Comparison of ENCODE assay signal across 7 cellular contexts in the genomic region with DNA sequence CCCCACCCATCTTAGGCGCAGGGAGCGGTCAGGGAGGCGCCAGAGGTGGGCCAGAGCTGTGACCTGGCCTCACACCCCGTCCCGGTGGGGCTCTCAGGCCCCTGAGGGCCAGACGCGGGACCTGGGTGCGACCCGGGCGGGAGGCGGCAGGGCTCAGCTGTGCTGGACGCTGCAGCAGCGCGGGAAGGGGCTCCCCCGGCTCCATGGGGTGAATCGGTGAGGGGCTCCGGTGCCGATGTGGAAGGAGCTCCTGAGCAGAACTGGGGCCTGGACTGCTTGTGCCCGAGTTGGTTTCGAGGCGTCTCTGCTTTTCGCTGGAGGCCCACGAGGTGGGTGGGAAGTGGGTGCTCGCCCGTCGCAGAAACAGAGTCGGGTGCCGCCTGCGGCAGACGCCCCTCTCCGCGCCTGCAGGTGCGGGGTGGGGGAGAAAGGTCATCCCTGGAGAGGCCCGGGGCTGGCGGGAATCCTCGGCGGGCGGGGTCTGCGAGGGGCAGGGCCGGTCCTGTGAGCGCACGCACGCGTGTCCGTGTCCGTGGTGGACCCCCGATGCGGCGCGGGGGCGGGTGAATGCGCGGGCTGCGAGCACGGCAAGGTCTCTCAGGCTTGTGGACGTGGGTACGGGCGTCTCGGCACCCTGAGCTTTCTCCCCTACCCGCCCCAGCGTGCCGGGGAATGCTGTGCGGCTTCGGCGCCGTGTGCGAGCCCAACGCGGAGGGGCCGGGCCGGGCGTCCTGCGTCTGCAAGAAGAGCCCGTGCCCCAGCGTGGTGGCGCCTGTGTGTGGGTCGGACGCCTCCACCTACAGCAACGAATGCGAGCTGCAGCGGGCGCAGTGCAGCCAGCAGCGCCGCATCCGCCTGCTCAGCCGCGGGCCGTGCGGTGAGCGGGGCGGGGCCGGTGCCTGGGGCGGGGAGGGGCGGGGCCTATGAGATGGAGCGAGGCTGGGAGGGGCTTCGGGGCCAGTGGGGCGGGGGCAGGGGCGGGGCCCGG. TPM values are rescaled to one million over a fixed set of nuclear protein-coding genes. Genes with fewer than 3 reads are reported as not detected.
DNase-seq lines count a peak whose midpoint lies in the region; ATAC-seq and TF ChIP-seq lines count a peak whose summit lies in the region.

No MANE protein-coding gene starts in this region.

- H3K4me3 Mint-ChIP-seq in activated B cell treated with CpG ODN at 0.5 μM for 24 hours = peak overlapping the region; percentile 71

- peak; percentile 47 for ATAC-seq in GM18505 (IDR thresholded peaks at IDR 0.05; ENCODE audit: unreplicated experiment)
- ATAC-seq in activated B cell treated with CpG ODN at 0.5 μM for 24 hours (ENCODE audit: low read depth) = peak; percentile 77

- peak; percentile 92 for DNase-seq in Karpas-422
- DNase-seq in activated B cell treated with CpG ODN at 0.5 μM for 24 hours = peak; percentile 58
- DNase-seq in breast epithelium (ENCODE audit: low spot score in 2 of 2) = peak; percentile 41 to 74
- DNase-seq in inferior parietal cortex (ENCODE audit: extremely low spot score) = peak; percentile 45
- DNase-seq in stimulated activated CD4-positive, alpha-beta T cell treated with anti-CD3 and anti-CD28 coated beads, Interleukin-15, amount 100 ng/mL, for 48 hours (ENCODE audit: low read depth in 2 of 2) = peak; percentile 59 to 73
- no peak for DNase-seq in WERI-Rb-1

- POLR2A ChIA-PET in activated B cell treated with CpG ODN at 0.5 μM for 24 hours (lab: Charles Lee) = interaction anchor here (0.6 to 6.4 kb wide), 10 partner anchors 15 to 308 kb away, joined by 3 to 99 read pairs (median 3); a partner anchor contains a TSS

- H3K27me3 ChIP-seq in Karpas-422 (ENCODE audit: low read length) = no peaks in the 10 kb centered on the region
- H3K27me3 ChIP-seq in breast epithelium = no peaks in the 10 kb centered on the region
- H3K27me3 ChIP-seq in WERI-Rb-1 (ENCODE audit: insufficient read depth, low read depth, severe bottlenecking) = no peaks in the 10 kb centered on the region

- H3K36me3 Mint-ChIP-seq in activated B cell treated with CpG ODN at 0.5 μM for 24 hours (ENCODE audit: low read depth) = no peaks in the 10 kb centered on the region

- no peaks in the 10 kb centered on the region for H3K79me2 ChIP-seq in Karpas-422 (ENCODE audit: low read length)

- intact Hi-C loops in activated B cell treated with CpG ODN at 0.5 μM for 24 hours (cut with micrococcal nuclease) (loop anchor here (1.0 kb wide), 2 partner anchors 19 to 24 kb away; no protein-coding TSS in a partner anchor), breast epithelium (cut with DNase I; ENCODE audit: low total_unique reads) (no loop called here)

- H3K9me2 ChIP-seq in Karpas-422 (replicated peaks; ENCODE audit: insufficient read depth, low read length) = no peaks in the 10 kb centered on the region

- TF ChIP-seq CTCF in activated B cell treated with CpG ODN at 0.5 μM for 24 hours (IDR thresholded peaks at IDR 0.05) (no peak), breast epithelium (IDR thresholded peaks at IDR 0.05) (no peak), WERI-Rb-1 (IDR thresholded peaks at IDR 0.05; ENCODE audit: low read depth, low read length) (no peak)

- no peak overlapping the region for H3K27ac ChIP-seq in Karpas-422 (ENCODE audit: low read length)
- H3K27ac ChIP-seq in breast epithelium = no peak overlapping the region
- H3K27ac ChIP-seq in WERI-Rb-1 = no peak overlapping the region

- H3K9me3 Mint-ChIP-seq in activated B cell treated with CpG ODN at 0.5 μM for 24 hours = no peaks in the 10 kb centered on the region

- H3K27ac Mint-ChIP-seq in activated B cell treated with CpG ODN at 0.5 μM for 24 hours = peak overlapping the region; percentile 18

- TF ChIP-seq POLR2A in GM18505 (IDR thresholded peaks at IDR 0.05; ENCODE audit: borderline replicate concordance, extremely low read depth, insufficient read depth, insufficient read length) = no peak
- no peak for TF ChIP-seq POLR2A in breast epithelium (IDR thresholded peaks at IDR 0.05)

- peaks cover 28% of the 10 kb centered on the region for H3K4me1 Mint-ChIP-seq in activated B cell treated with CpG ODN at 0.5 μM for 24 hours

- H2AFZ ChIP-seq in Karpas-422 (ENCODE audit: low read length) = no peak overlapping the region

- peaks cover 9% of the 10 kb centered on the region for H3K27me3 Mint-ChIP-seq in activated B cell treated with CpG ODN at 0.5 μM for 24 hours

- H3K4me3 ChIP-seq in Karpas-422 (ENCODE audit: low read length) (no peak overlapping the region), breast epithelium (peak overlapping the region; percentile 35 to 66 (median 44)), WERI-Rb-1 (ENCODE audit: low read depth, low read length) (no peak overlapping the region)

- peaks cover 39% of the 10 kb centered on the region; the same call in 1 of the 2 replicates for H4K20me1 ChIP-seq in Karpas-422 (ENCODE audit: insufficient read depth, low read depth, low read length)

- H3K9me3 ChIP-seq in Karpas-422 (ENCODE audit: low read length) (no peaks in the 10 kb centered on the region), breast epithelium (no peaks in the 10 kb centered on the region), WERI-Rb-1 (ENCODE audit: severe bottlenecking) (peaks cover 3% of the 10 kb centered on the region)

- H3K9ac ChIP-seq in Karpas-422 (ENCODE audit: low read length) = no peak overlapping the region

- CTCF ChIA-PET in activated B cell treated with CpG ODN at 0.5 μM for 24 hours (lab: Charles Lee) = interaction anchor here (0.8 to 1.3 kb wide), 6 partner anchors 19 to 251 kb away, joined by 3 to 6 read pairs (median 4); no protein-coding TSS in a partner anchor

- H3K4me1 ChIP-seq in Karpas-422 (ENCODE audit: low read length) (peaks cover 5% of the 10 kb centered on the region), breast epithelium (peaks cover 7 to 8% of the 10 kb centered on the region in 2 donors)

- H3K4me2 ChIP-seq in Karpas-422 (ENCODE audit: low read depth, low read length, poor library complexity, severe bottlenecking) = no peak overlapping the region

- H3K36me3 ChIP-seq in Karpas-422 (ENCODE audit: insufficient read depth, low read length) (no peaks in the 10 kb centered on the region), breast epithelium (no peaks in the 10 kb centered on the region), WERI-Rb-1 (peaks cover 49% of the 10 kb centered on the region)

RNA-seq across cellular contexts. Expression of a gene that starts 20.4 kb away (rescaled TPM):
- 2.4 and 8.4 TPM in 2 replicates for total RNA-seq in Karpas-422 (2014; rRNA removed; shearing (Covaris generic); ENCODE audit: low replicate concordance)
- 25.8 and 27.1 TPM in 2 replicates for total RNA-seq in activated B cell treated with CpG ODN at 0.5 μM for 24 hours
- total RNA-seq in breast epithelium = 10 to 100 TPM in 2 of 3 donors, 1 to 10 TPM in 1; 9.1 to 37.0 (median 30.5) TPM

RNA-seq across cellular contexts. Expression of a gene that starts 27.0 kb away (rescaled TPM):
- total RNA-seq in Karpas-422 (2014; rRNA removed; shearing (Covaris generic); ENCODE audit: low replicate concordance) = 102 and 127 TPM in 2 replicates
- total RNA-seq in activated B cell treated with CpG ODN at 0.5 μM for 24 hours (25.8 and 28.9 TPM in 2 replicates), breast epithelium (10 to 100 TPM; 15.5 to 31.5 (median 18.0) TPM)

RNA-seq across cellular contexts. Expression of a gene that starts 33.8 kb away (rescaled TPM):
- not detected in 2 replicates for total RNA-seq in Karpas-422 (2014; rRNA removed; shearing (Covaris generic); ENCODE audit: low replicate concordance)
- total RNA-seq in activated B cell treated with CpG ODN at 0.5 μM for 24 hours (not detected in 2 replicates), breast epithelium (1 to 10 TPM in 1 of 3 donors, under 1 TPM in 1, not detected in 1; 0.33 to 2.8 TPM)

RNA-seq across cellular contexts. Expression of a gene that starts 40.4 kb away (rescaled TPM):
- total RNA-seq in Karpas-422 (2014; rRNA removed; shearing (Covaris generic); ENCODE audit: low replicate concordance) = not detected in 2 replicates
- total RNA-seq in activated B cell treated with CpG ODN at 0.5 μM for 24 hours (0.67 and 1.2 TPM in 2 replicates), breast epithelium (10 to 100 TPM in 2 of 3 donors, 1 to 10 TPM in 1; 8.3 to 36.4 (median 34.2) TPM)

RNA-seq across cellular contexts. Expression of a gene that starts 58.4 kb away (rescaled TPM):
- not detected in 2 replicates for total RNA-seq in Karpas-422 (2014; rRNA removed; shearing (Covaris generic); ENCODE audit: low replicate concordance)
- not detected in 2 replicates for total RNA-seq in activated B cell treated with CpG ODN at 0.5 μM for 24 hours
- 1 to 10 TPM in 1 of 3 donors, under 1 TPM in 1, not detected in 1; 0.33 to 1.9 TPM for total RNA-seq in breast epithelium

Comparison
In these comparisons a context has a peak if more than half of its experiments do, and no peak if none do; other contexts are left out.
1. H3K4me3 ChIP-seq: peak in breast epithelium (3 of 3); none in Karpas-422 (single experiment) and WERI-Rb-1 (single experiment).